21 cellular contexts compared by ENCODE assay signal in genomic region chr12:108778053-108778452, GRCh38. TPM values are rescaled to one million over a fixed set of nuclear protein-coding genes. Genes with fewer than 3 reads are reported as not detected.
DNase-seq lines count a peak whose midpoint lies in the region; TF ChIP-seq lines count a peak whose summit lies in the region.
"Had no signal": no experiment of that assay in that cellular context is flagged by ENCODE, and none has a peak within 500 bp of the region (broad histone marks: within the 10 kb centered on the region; RNA-seq: fewer than 3 reads in every experiment).

No MANE protein-coding gene starts in this region.

- H3K27me3 Mint-ChIP-seq in osteocyte (ENCODE audit: unreplicated experiment): no peaks in the 10 kb centered on the region
- H3K27me3 Mint-ChIP-seq in mesothelial cell of epicardium (ENCODE audit: low read depth): no peaks in the 10 kb centered on the region
- H3K27me3 Mint-ChIP-seq: CD4-positive, alpha-beta memory T cell had no signal

- no peak for TF ChIP-seq CTCF in osteocyte (IDR thresholded peaks at IDR 0.05)
- TF ChIP-seq CTCF in mesothelial cell of epicardium (IDR thresholded peaks at IDR 0.05; ENCODE audit: unreplicated experiment): no peak

- H3K4me1 Mint-ChIP-seq in osteocyte (ENCODE audit: unreplicated experiment) (peaks cover 19% of the 10 kb centered on the region), mesothelial cell of epicardium (no peaks in the 10 kb centered on the region)

- H3K36me3 Mint-ChIP-seq in osteocyte (ENCODE audit: unreplicated experiment) (peaks cover 10% of the 10 kb centered on the region), mesothelial cell of epicardium (peaks cover 4% of the 10 kb centered on the region)

- DNase-seq in NCI-H748 (lab: John Stamatoyannopoulos, UW; ENCODE audit: unreplicated experiment) (peak; percentile 23), NCI-H748 treated with DMSO at 0.1 percent for 48 hours (lab: John Stamatoyannopoulos, UW) (no peak), LHCN-M2 (ENCODE audit: low read depth) (peak; percentile 89), NCI-H345 (lab: John Stamatoyannopoulos, UW) (peak; percentile 45), osteocyte (ENCODE audit: extremely low spot score, unreplicated experiment) (no peak), mesothelial cell of epicardium (ENCODE audit: low spot score in 2 of 2, unreplicated experiment in 2 of 2) (no peak), NCI-H82 (lab: John Stamatoyannopoulos, UW) (no peak)
- DNase-seq: C1 segment of cervical spinal cord; CD4-positive, alpha-beta memory T cell; COR-L47; DND-41; Kasumi-1; MV-4-11; NCI-H1105; NCI-H2029 treated with DMSO at 0.1 percent for 48 hours; OCI-M1; SIG-M5; SK-N-SH; SW 1271; T-helper 9 cell had no signal

- H3K27ac Mint-ChIP-seq in osteocyte (ENCODE audit: unreplicated experiment) (peak overlapping the region; percentile 31), mesothelial cell of epicardium (no peak overlapping the region)
- H3K27ac Mint-ChIP-seq: CD4-positive, alpha-beta memory T cell; T-helper 1 cell treated with Interleukin-12 subunit alpha and Interleukin-12 subunit beta and Interleukin-4 antibody, amounts not matched to agents 30 μg/mL and 1 μg/mL, for 36 hours had no signal

- no peak overlapping the region for H3K4me3 Mint-ChIP-seq in osteocyte (ENCODE audit: unreplicated experiment)
- H3K4me3 Mint-ChIP-seq in mesothelial cell of epicardium: no peak overlapping the region
- H3K4me3 Mint-ChIP-seq: CD4-positive, alpha-beta memory T cell; T-helper 1 cell treated with Interleukin-12 subunit alpha and Interleukin-12 subunit beta and Interleukin-4 antibody, amounts not matched to agents 30 μg/mL and 1 μg/mL, for 36 hours had no signal

- H3K9me3 Mint-ChIP-seq in osteocyte (ENCODE audit: unreplicated experiment) (no peaks in the 10 kb centered on the region), mesothelial cell of epicardium (no peaks in the 10 kb centered on the region)
- H3K9me3 Mint-ChIP-seq: CD4-positive, alpha-beta memory T cell; T-helper 1 cell treated with Interleukin-12 subunit alpha and Interleukin-12 subunit beta and Interleukin-4 antibody, amounts not matched to agents 30 μg/mL and 1 μg/mL, for 36 hours had no signal

RNA-seq across cellular contexts. Expression of gene CORO1C, which starts 46.7 kb away (rescaled TPM):
- total RNA-seq in LHCN-M2 (2014; rRNA removed): 167 and 172 TPM in 2 replicates
- 306 TPM for polyA plus RNA-seq in LHCN-M2 (2012)
- 234 and 248 TPM in 2 replicates for total RNA-seq in osteocyte
- 61.8 to 65.3 TPM (median 64.8 TPM) in 3 replicates for total RNA-seq in mesothelial cell of epicardium

Comparison
In these comparisons a context has a peak if more than half of its experiments do, and no peak if none do; other contexts are left out.
1. DNase-seq: peak in NCI-H748 (single experiment), LHCN-M2 (single experiment) and NCI-H345 (single experiment); none in NCI-H748 treated with DMSO at 0.1 percent for 48 hours (single experiment), osteocyte (single experiment), mesothelial cell of epicardium (0 of 2) and NCI-H82 (single experiment).